In genomic region chr16:70715113-70715711, GRCh38 we compare ENCODE assay signal across 8 cellular contexts. TPM values are rescaled to one million over a fixed set of nuclear protein-coding genes. Genes with fewer than 3 reads are reported as not detected.
DNase-seq lines count a peak whose midpoint lies in the region; ATAC-seq, FAIRE-seq and TF ChIP-seq lines count a peak whose summit lies in the region.

No MANE protein-coding gene starts in this region.

- peak overlapping the region in 1 of 2 donors; percentile 4 for H3K9ac ChIP-seq in liver (ENCODE audit: low read depth in 1 of 2, low read length in 2 of 2)

- ATAC-seq in A549, result peak; percentile 85 to 93
- no peak for ATAC-seq in HG03280 (IDR thresholded peaks at IDR 0.05; ENCODE audit: unreplicated experiment)
- ATAC-seq in HG02885 (IDR thresholded peaks at IDR 0.05; ENCODE audit: poor library complexity, unreplicated experiment), result no peak

- 48% methylated on average over 9 of the region's 17 CpGs for WGBS in A549 (ENCODE audit: missing lambda C conversion rate)
- 40% methylated on average over 17 of the region's 17 CpGs for WGBS in liver

- peaks cover 49% of the 10 kb centered on the region for H3K4me1 ChIP-seq in A549
- peaks cover 22 to 38% (median 31%) of the 10 kb centered on the region in 4 donors for H3K4me1 ChIP-seq in liver (ENCODE audit: control insufficient read depth in 4 of 4, insufficient read depth in 4 of 4, low read length in 3 of 4)

- peak in 1 of 2 experiments; percentile 40; a peak in 1 of 5 replicates for TF ChIP-seq EP300 in A549 (IDR thresholded peaks at IDR 0.05)

- peak overlapping the region; percentile 81 for H3K4me2 ChIP-seq in A549

- peaks cover 0 to 4% (median 2%) of the 10 kb centered on the region in 4 donors for H3K36me3 ChIP-seq in liver (ENCODE audit: control insufficient read depth in 4 of 4, insufficient read depth in 3 of 4, low read depth in 1 of 4, low read length in 3 of 4)

- POLR2A ChIA-PET in A549 (lab: Yijun Ruan, JAX), result interaction anchor here (0.6 to 1.4 kb wide), 4 partner anchors 31 to 190 kb away, joined by 3 to 15 read pairs (median 4); partner anchors contain the start of gene VAC14

- CTCF ChIA-PET in A549 (lab: Yijun Ruan, JAX), result interaction anchor here (0.8 to 4.5 kb wide), 20 partner anchors 9 to 191 kb away, joined by 3 to 34 read pairs (median 6); no protein-coding TSS in a partner anchor

- TF ChIP-seq RAD21 in A549 (conservative IDR thresholded peaks at IDR 0.05 in 1 of 2, IDR thresholded peaks at IDR 0.05 in 1 of 2) (peak; percentile 38 to 49; a peak in 3 of 5 replicates), liver (IDR thresholded peaks at IDR 0.05) (peak in 1 of 2 donors; percentile 45)

- H3K27ac ChIP-seq in A549 (peak overlapping the region; percentile 83 to 92), liver (ENCODE audit: low read depth in 1 of 2, low read length in 2 of 2) (peak overlapping the region; percentile 56 to 71)

- 0 out of 3 replicates have a peak, but pooled peaks cover 5% of the 10 kb centered on the region for H3K9me3 ChIP-seq in A549
- H3K9me3 ChIP-seq in liver (ENCODE audit: control insufficient read depth in 4 of 4, low read length in 3 of 4), result no peaks in the 10 kb centered on the region

- H3K4me3 ChIP-seq in A549 (no peak overlapping the region), cardiac fibroblast (replicated peaks in 1 of 2; ENCODE audit: low read depth in 2 of 2, low read length in 2 of 2) (no peak overlapping the region), liver (ENCODE audit: low read depth in 1 of 3, low read length in 3 of 3) (no peak overlapping the region)

- peak; percentile 56 for FAIRE-seq in A549 (lab: Jason Lieb, UNC)
- FAIRE-seq in GM12892 (lab: Jason Lieb, UNC), result no peak

- DNase-seq in A549 (ENCODE audit: low read depth in 1 of 2, low spot score in 1 of 2), result peak; percentile 87 to 93
- DNase-seq in LHCN-M2 (ENCODE audit: low read depth), result peak; percentile 100
- DNase-seq in cardiac fibroblast (ENCODE audit: low read depth in 2 of 2), result peak; percentile 96 to 97
- peak; percentile 92 for DNase-seq in ureter (ENCODE audit: low spot score)
- DNase-seq in GM12892 (ENCODE audit: insufficient read length), result no peak

- no peak for TF ChIP-seq CTCF in A549 (IDR thresholded peaks at IDR 0.05)
- peak; percentile 8 for TF ChIP-seq CTCF in cardiac fibroblast (IDR thresholded peaks at IDR 0.05; ENCODE audit: low read depth, low read length)
- no peak for TF ChIP-seq CTCF in liver (IDR thresholded peaks at IDR 0.05; ENCODE audit: low read depth, low read length, missing input control)

- TF ChIP-seq POLR2A in A549 (IDR thresholded peaks at IDR 0.05; ENCODE audit: low read length), result no peak
- TF ChIP-seq POLR2A in GM12892 (IDR thresholded peaks at IDR 0.05; ENCODE audit: low read depth, low read length), result no peak

- no peaks in the 10 kb centered on the region for H3K27me3 ChIP-seq in liver (ENCODE audit: control insufficient read depth in 4 of 4, insufficient read depth in 4 of 4, low read length in 3 of 4)

TF ChIP-seq in A549, 52 proteins besides CTCF, POLR2A, EP300 and RAD21 (continues in another document):
- TF ChIP-seq GATA3 (IDR thresholded peaks at IDR 0.05; ENCODE audit: borderline replicate concordance), result peak; percentile 68
- TF ChIP-seq FOXS1 (CRISPR knock-in tag; IDR thresholded peaks at IDR 0.05), result no peak
- peak in 1 of 2 experiments; percentile 71; a peak in 2 of 5 replicates for TF ChIP-seq JUN (IDR thresholded peaks at IDR 0.05)
- TF ChIP-seq MAX (IDR thresholded peaks at IDR 0.05), result peak; percentile 80
- no peak for TF ChIP-seq KDM5A (IDR thresholded peaks at IDR 0.05)
- TF ChIP-seq FOSL2 (IDR thresholded peaks at IDR 0.05), result no peak
- peak; percentile 73 for TF ChIP-seq FOSL2 (CRISPR knock-in tag; IDR thresholded peaks at IDR 0.05)
- TF ChIP-seq, protein P1, sequence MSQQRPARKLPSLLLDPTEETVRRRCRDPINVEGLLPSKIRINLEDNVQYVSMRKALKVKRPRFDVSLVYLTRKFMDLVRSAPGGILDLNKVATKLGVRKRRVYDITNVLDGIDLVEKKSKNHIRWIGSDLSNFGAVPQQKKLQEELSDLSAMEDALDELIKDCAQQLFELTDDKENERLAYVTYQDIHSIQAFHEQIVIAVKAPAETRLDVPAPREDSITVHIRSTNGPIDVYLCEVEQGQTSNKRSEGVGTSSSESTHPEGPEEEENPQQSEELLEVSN (IDR thresholded peaks at IDR 0.05; ENCODE audit: borderline replicate concordance, low read depth), result peak; percentile 46; the same call in 1 of the 2 replicates
- no peak for TF ChIP-seq HOXB5 (CRISPR knock-in tag; IDR thresholded peaks at IDR 0.05)
- TF ChIP-seq JUNB (IDR thresholded peaks at IDR 0.05), result peak; percentile 37; the same call in 1 of the 2 replicates
- TF ChIP-seq EHMT2 (IDR thresholded peaks at IDR 0.05; ENCODE audit: low read depth), result no peak
- no peak for TF ChIP-seq HOXA7 (CRISPR knock-in tag; IDR thresholded peaks at IDR 0.05)
- TF ChIP-seq ESRRA (IDR thresholded peaks at IDR 0.05; ENCODE audit: borderline replicate concordance, low read length), result no peak
- peak in 1 of 2 experiments; percentile 39; a peak in 2 of 4 replicates for TF ChIP-seq CEBPB (IDR thresholded peaks at IDR 0.05)
- no peak for TF ChIP-seq FOSB (CRISPR knock-in tag; IDR thresholded peaks at IDR 0.05)
- no peak for TF ChIP-seq ZNF302 (CRISPR knock-in tag; IDR thresholded peaks at IDR 0.05)

TF ChIP-seq in liver, 16 proteins besides CTCF, POLR2A, EP300 and RAD21:
- TF ChIP-seq SP1 (IDR thresholded peaks at IDR 0.05) (peak; percentile 49), YY1 (IDR thresholded peaks at IDR 0.05) (peak; percentile 81), JUND (IDR thresholded peaks at IDR 0.05) (no peak), EGR1 (IDR thresholded peaks at IDR 0.05; ENCODE audit: low read depth in 2 of 2) (no peak), HNF4G (IDR thresholded peaks at IDR 0.05) (no peak), HNF4A (conservative IDR thresholded peaks at IDR 0.05) (peak in 1 of 2 donors; percentile 48), RXRA (IDR thresholded peaks at IDR 0.05) (peak in 1 of 2 donors; percentile 44), TAF1 (conservative IDR thresholded peaks at IDR 0.05) (no peak)

RNA-seq across cellular contexts. Expression of gene MTSS2, which starts 29.4 kb away (rescaled TPM):
- polyA plus RNA-seq in A549 (2011; rRNA removed) (10.8 and 13.1 TPM in 2 replicates), A549 (2017; fragmentation: RNase III; extraction: RNeasy Plus Mini Kit Qiagen cat#74134 plus additional on column Dnase treatment) (27.1 to 37.4 TPM (median 33.5 TPM) in 3 replicates), liver (10 to 100 TPM in 1 of 2 donors, 1 to 10 TPM in 1; 3.8 to 95.7 TPM)
- polyA plus RNA-seq in A549 (2012; cell fraction: cytosol; rRNA removed), result 52.8 and 65.7 TPM in 2 replicates
- polyA plus RNA-seq in A549 (2012; cell fraction: nucleus; rRNA removed), result 97.7 and 160 TPM in 2 replicates
- 11.4 and 19.0 TPM in 2 replicates for polyA minus RNA-seq in A549 (2011; rRNA and poly(A)+ RNA removed)
- total RNA-seq in LHCN-M2 (2014; rRNA removed) (84.4 and 129 TPM in 2 replicates), liver (10 to 100 TPM; 26.7 to 45.1 TPM), ureter (83.1 TPM)
- 254 TPM for polyA plus RNA-seq in LHCN-M2 (2012)
- polyA plus RNA-seq in GM12892 (2012; ENCODE audit: missing spikeins), result not detected

Comparison
In these comparisons a context has a peak if more than half of its experiments do, and no peak if none do; other contexts are left out.
1. ATAC-seq: peak in A549 (2 of 2); none in HG03280 (single experiment) and HG02885 (single experiment).